In genomic region chr6:4727671-4728435, GRCh38 we compare ENCODE assay signal across 1 cellular context.
TF ChIP-seq lines count a peak whose summit lies in the region.

No MANE protein-coding gene starts in this region.

TF ChIP-seq in K562, 482 proteins besides CTCF, POLR2A, EP300 and RAD21 (continued from another document and continues in another):
- no peak for TF ChIP-seq THRA (IDR thresholded peaks at IDR 0.05)
- no peak for TF ChIP-seq ID3 (CRISPR knock-in tag; IDR thresholded peaks at IDR 0.05)
- peak; percentile 34; the same call in 1 of the 2 replicates for TF ChIP-seq ID3 (tag; IDR thresholded peaks at IDR 0.05)
- peak; percentile 26; the same call in 1 of the 2 replicates for TF ChIP-seq TRIM28 (IDR thresholded peaks at IDR 0.05)
- TF ChIP-seq MTA2 (IDR thresholded peaks at IDR 0.05; ENCODE audit: low read depth), result peak; percentile 93
- peak; percentile 82 for TF ChIP-seq FOSL1 (tag; conservative IDR thresholded peaks at IDR 0.05)
- peak; percentile 41 for TF ChIP-seq CCNT2 (IDR thresholded peaks at IDR 0.05; ENCODE audit: borderline replicate concordance, extremely low read depth, insufficient read length, low read depth, low read length)
- no peak for TF ChIP-seq ZHX1 (conservative IDR thresholded peaks at IDR 0.05; ENCODE audit: low read length)
- TF ChIP-seq KHSRP (IDR thresholded peaks at IDR 0.05), result peak; percentile 33; the same call in 1 of the 2 replicates
- no peak for TF ChIP-seq SLC30A9 (CRISPR knock-in tag; IDR thresholded peaks at IDR 0.05)
- TF ChIP-seq, protein P1, sequence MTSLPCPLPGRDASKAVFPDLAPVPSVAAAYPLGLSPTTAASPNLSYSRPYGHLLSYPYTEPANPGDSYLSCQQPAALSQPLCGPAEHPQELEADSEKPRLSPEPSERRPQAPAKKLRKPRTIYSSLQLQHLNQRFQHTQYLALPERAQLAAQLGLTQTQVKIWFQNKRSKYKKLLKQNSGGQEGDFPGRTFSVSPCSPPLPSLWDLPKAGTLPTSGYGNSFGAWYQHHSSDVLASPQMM (CRISPR knock-in tag; IDR thresholded peaks at IDR 0.05), result no peak
- peak; percentile 77 for TF ChIP-seq ZNF384 (IDR thresholded peaks at IDR 0.05; ENCODE audit: low read depth, low read length)
- TF ChIP-seq SAP30 (IDR thresholded peaks at IDR 0.05; ENCODE audit: borderline replicate concordance, insufficient read depth, low read depth, low read length, poor library complexity, severe bottlenecking), result peak; percentile 47
- no peak for TF ChIP-seq ZNF239 (CRISPR knock-in tag; IDR thresholded peaks at IDR 0.05)
- no peak; the same call in 1 of the 2 replicates for TF ChIP-seq POLR2G (IDR thresholded peaks at IDR 0.05; ENCODE audit: low read depth, low read length)
- TF ChIP-seq, protein P2, sequence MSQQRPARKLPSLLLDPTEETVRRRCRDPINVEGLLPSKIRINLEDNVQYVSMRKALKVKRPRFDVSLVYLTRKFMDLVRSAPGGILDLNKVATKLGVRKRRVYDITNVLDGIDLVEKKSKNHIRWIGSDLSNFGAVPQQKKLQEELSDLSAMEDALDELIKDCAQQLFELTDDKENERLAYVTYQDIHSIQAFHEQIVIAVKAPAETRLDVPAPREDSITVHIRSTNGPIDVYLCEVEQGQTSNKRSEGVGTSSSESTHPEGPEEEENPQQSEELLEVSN (IDR thresholded peaks at IDR 0.05; ENCODE audit: borderline replicate concordance in 1 of 2, extremely low read depth in 1 of 2, insufficient read depth in 1 of 2, insufficient read length in 1 of 2, low read depth in 1 of 2, low read length in 1 of 2, poor library complexity in 1 of 2, severe bottlenecking in 1 of 2), result peak in 1 of 2 experiments; percentile 8
- TF ChIP-seq ZNF174 (CRISPR knock-in tag; IDR thresholded peaks at IDR 0.05), result no peak
- TF ChIP-seq TEAD4 (IDR thresholded peaks at IDR 0.05; ENCODE audit: low read length), result peak; percentile 96
- no peak for TF ChIP-seq TEAD4 (CRISPR knock-in tag; IDR thresholded peaks at IDR 0.05; ENCODE audit: borderline replicate concordance)
- TF ChIP-seq, protein P3, sequence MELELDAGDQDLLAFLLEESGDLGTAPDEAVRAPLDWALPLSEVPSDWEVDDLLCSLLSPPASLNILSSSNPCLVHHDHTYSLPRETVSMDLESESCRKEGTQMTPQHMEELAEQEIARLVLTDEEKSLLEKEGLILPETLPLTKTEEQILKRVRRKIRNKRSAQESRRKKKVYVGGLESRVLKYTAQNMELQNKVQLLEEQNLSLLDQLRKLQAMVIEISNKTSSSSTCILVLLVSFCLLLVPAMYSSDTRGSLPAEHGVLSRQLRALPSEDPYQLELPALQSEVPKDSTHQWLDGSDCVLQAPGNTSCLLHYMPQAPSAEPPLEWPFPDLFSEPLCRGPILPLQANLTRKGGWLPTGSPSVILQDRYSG (tag; conservative IDR thresholded peaks at IDR 0.05; ENCODE audit: low read depth), result no peak
- no peak for TF ChIP-seq DIDO1 (tag; IDR thresholded peaks at IDR 0.05; ENCODE audit: low read depth)
- TF ChIP-seq DDX20 (tag; IDR thresholded peaks at IDR 0.05; ENCODE audit: low read depth), result no peak
- TF ChIP-seq STAT5B (CRISPR knock-in tag; IDR thresholded peaks at IDR 0.05), result no peak
- TF ChIP-seq ELK1 (CRISPR knock-in tag; IDR thresholded peaks at IDR 0.05), result no peak
- 0 out of 2 replicates have a peak, but pooled peaks have one; percentile 22 for TF ChIP-seq HNRNPL (IDR thresholded peaks at IDR 0.05; ENCODE audit: low read depth, low read length)
- TF ChIP-seq BCL6 (CRISPR knock-in tag; IDR thresholded peaks at IDR 0.05), result no peak
- no peak for TF ChIP-seq MCM7 (IDR thresholded peaks at IDR 0.05)
- 0 out of 2 replicates have a peak, but pooled peaks have one; percentile 18 for TF ChIP-seq ZNF316 (IDR thresholded peaks at IDR 0.05)
- peak; percentile 11 to 33; a peak in 1 of 4 replicates for TF ChIP-seq MNT (conservative IDR thresholded peaks at IDR 0.05)
- TF ChIP-seq U2AF1 (optimal IDR thresholded peaks at IDR 0.05; ENCODE audit: low read depth, low read length), result no peak
- TF ChIP-seq ZNF23 (CRISPR knock-in tag; IDR thresholded peaks at IDR 0.05), result no peak
- TF ChIP-seq ZNF12 (CRISPR knock-in tag; IDR thresholded peaks at IDR 0.05), result no peak
- TF ChIP-seq OTX1 (CRISPR knock-in tag; IDR thresholded peaks at IDR 0.05), result no peak
- 0 out of 2 replicates have a peak, but pooled peaks have one; percentile 10 for TF ChIP-seq ZBTB33 (CRISPR knock-in tag; IDR thresholded peaks at IDR 0.05)
- TF ChIP-seq NR2C1 (IDR thresholded peaks at IDR 0.05), result no peak
- TF ChIP-seq NR2C1 (tag; IDR thresholded peaks at IDR 0.05), result no peak
- TF ChIP-seq EZH2 (IDR thresholded peaks at IDR 0.05; ENCODE audit: borderline replicate concordance, low read depth, low read length), result peak; percentile 77; the same call in 1 of the 2 replicates
- peak; percentile 64 for TF ChIP-seq CTBP1 (IDR thresholded peaks at IDR 0.05; ENCODE audit: borderline replicate concordance)
- TF ChIP-seq, protein P4, sequence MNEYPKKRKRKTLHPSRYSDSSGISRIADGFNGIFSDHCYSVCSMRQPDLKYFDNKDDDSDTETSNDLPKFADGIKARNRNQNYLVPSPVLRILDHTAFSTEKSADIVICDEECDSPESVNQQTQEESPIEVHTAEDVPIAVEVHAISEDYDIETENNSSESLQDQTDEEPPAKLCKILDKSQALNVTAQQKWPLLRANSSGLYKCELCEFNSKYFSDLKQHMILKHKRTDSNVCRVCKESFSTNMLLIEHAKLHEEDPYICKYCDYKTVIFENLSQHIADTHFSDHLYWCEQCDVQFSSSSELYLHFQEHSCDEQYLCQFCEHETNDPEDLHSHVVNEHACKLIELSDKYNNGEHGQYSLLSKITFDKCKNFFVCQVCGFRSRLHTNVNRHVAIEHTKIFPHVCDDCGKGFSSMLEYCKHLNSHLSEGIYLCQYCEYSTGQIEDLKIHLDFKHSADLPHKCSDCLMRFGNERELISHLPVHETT (CRISPR knock-in tag; conservative IDR thresholded peaks at IDR 0.05 in 1 of 2, IDR thresholded peaks at IDR 0.05 in 1 of 2), result peak in 1 of 2 experiments; percentile 63; a peak in 2 of 4 replicates
- TF ChIP-seq ARID1B (IDR thresholded peaks at IDR 0.05), result peak; percentile 99
- TF ChIP-seq KDM1A (IDR thresholded peaks at IDR 0.05), result peak in 1 of 2 experiments; percentile 46; a peak in 1 of 4 replicates
- peak; percentile 81 for TF ChIP-seq L3MBTL2 (IDR thresholded peaks at IDR 0.05)
- TF ChIP-seq, protein P5, sequence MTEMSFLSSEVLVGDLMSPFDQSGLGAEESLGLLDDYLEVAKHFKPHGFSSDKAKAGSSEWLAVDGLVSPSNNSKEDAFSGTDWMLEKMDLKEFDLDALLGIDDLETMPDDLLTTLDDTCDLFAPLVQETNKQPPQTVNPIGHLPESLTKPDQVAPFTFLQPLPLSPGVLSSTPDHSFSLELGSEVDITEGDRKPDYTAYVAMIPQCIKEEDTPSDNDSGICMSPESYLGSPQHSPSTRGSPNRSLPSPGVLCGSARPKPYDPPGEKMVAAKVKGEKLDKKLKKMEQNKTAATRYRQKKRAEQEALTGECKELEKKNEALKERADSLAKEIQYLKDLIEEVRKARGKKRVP (CRISPR knock-in tag; IDR thresholded peaks at IDR 0.05), result peak; percentile 69; the same call in 1 of the 2 replicates
- TF ChIP-seq ZC3H11A (IDR thresholded peaks at IDR 0.05; ENCODE audit: low read depth, low read length), result no peak
- peak; percentile 85; the same call in 1 of the 2 replicates for TF ChIP-seq ESRRA (IDR thresholded peaks at IDR 0.05; ENCODE audit: borderline replicate concordance, low read depth)
- TF ChIP-seq, protein P6, sequence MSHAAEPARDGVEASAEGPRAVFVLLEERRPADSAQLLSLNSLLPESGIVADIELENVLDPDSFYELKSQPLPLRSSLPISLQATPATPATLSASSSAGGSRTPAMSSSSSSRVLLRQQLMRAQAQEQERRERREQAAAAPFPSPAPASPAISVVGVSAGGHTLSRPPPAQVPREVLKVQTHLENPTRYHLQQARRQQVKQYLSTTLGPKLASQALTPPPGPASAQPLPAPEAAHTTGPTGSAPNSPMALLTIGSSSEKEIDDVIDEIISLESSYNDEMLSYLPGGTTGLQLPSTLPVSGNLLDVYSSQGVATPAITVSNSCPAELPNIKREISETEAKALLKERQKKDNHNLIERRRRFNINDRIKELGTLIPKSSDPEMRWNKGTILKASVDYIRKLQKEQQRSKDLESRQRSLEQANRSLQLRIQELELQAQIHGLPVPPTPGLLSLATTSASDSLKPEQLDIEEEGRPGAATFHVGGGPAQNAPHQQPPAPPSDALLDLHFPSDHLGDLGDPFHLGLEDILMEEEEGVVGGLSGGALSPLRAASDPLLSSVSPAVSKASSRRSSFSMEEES (CRISPR knock-in tag; IDR thresholded peaks at IDR 0.05), result no peak
- TF ChIP-seq IFI16 (CRISPR knock-in tag; IDR thresholded peaks at IDR 0.05), result peak; percentile 68; the same call in 1 of the 2 replicates
- TF ChIP-seq HDAC8 (tag; IDR thresholded peaks at IDR 0.05), result no peak
- TF ChIP-seq ADNP (tag; IDR thresholded peaks at IDR 0.05), result 0 out of 2 replicates have a peak, but pooled peaks have one; percentile 31
- TF ChIP-seq ZKSCAN8 (CRISPR knock-in tag; IDR thresholded peaks at IDR 0.05), result peak; percentile 67; the same call in 1 of the 2 replicates
- TF ChIP-seq, protein P7, sequence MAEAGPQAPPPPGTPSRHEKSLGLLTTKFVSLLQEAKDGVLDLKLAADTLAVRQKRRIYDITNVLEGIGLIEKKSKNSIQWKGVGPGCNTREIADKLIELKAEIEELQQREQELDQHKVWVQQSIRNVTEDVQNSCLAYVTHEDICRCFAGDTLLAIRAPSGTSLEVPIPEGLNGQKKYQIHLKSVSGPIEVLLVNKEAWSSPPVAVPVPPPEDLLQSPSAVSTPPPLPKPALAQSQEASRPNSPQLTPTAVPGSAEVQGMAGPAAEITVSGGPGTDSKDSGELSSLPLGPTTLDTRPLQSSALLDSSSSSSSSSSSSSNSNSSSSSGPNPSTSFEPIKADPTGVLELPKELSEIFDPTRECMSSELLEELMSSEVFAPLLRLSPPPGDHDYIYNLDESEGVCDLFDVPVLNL (CRISPR knock-in tag; IDR thresholded peaks at IDR 0.05; ENCODE audit: low read depth), result no peak
